In the genomic region with DNA sequence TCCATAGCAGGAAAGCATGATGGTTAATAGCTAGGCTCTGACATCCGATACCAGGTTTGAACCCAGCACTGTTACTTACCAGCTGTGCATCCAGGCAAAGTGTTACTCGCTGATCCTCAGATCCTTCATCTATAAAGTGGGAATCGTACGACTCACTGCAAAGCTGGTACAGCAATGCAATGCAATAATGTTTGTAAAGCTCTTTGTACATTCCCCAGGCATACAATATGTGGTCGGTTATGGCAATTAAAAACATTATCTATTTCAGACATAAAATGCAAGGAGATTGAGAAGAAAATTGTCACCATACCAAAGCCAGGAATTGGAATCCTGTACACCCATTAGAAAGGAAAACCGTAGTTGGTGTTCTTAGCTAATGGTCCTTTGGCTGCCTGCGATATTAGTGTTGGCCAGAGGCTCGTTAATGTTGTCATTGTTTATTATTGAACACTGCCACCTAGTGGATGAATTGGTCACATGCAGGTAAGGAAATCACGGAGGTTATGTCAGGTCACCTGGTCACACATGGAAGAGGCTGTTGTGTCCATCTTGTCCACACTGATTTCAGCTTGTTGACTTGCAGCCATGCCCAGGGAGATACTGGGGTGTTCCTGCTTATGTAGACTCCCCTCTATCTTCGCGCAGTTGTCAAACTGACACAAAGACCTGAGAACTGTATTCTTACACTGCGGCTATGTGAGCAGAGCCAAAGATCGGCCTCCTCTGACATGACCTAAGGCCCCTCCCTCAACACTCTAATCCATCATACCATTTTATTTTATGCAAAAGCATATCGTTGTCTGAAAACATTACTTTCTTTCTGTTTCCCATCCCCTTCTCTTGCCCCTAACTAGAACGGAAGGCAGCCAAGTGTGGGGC, we compare ENCODE assay signal across 8 cellular contexts.
DNase-seq lines count a peak whose midpoint lies in the region; ATAC-seq and TF ChIP-seq lines count a peak whose summit lies in the region.

No MANE protein-coding gene starts in this region.

- DNase-seq in COLO668 (lab: John Stamatoyannopoulos, UW; ENCODE audit: unreplicated experiment), result peak; percentile 51
- peak; percentile 36 for DNase-seq in NCI-H226
- DNase-seq in dermis microvascular lymphatic vessel endothelial cell (ENCODE audit: low read depth in 2 of 2), result peak; percentile 63 to 72
- peak; percentile 58 for DNase-seq in lung (ENCODE audit: low spot score)
- peak; percentile 1 to 10 for DNase-seq in stimulated activated CD8-positive, alpha-beta memory T cell treated with anti-CD3 and anti-CD28 coated beads, Interleukin-4, amount 100 ng/mL, for 4 hours (ENCODE audit: low read depth in 2 of 2, low spot score in 1 of 2)

- no peaks in the 10 kb centered on the region for H3K27me3 ChIP-seq in lung (ENCODE audit: control insufficient read depth, insufficient read depth)

- H3K4me3 ChIP-seq in lung, result no peak overlapping the region

- no peak overlapping the region for H3K27ac ChIP-seq in lung (ENCODE audit: low read depth in 1 of 2, low read length in 1 of 2)

- no peaks in the 10 kb centered on the region for H3K36me3 ChIP-seq in lung (ENCODE audit: control insufficient read depth in 2 of 2, insufficient read depth in 2 of 2, low read length in 2 of 2)

- H3K4me1 ChIP-seq in lung (ENCODE audit: control insufficient read depth in 2 of 2, insufficient read depth in 2 of 2, low read length in 2 of 2), result no peaks in the 10 kb centered on the region

- peak; percentile 79 for TF ChIP-seq CTCF in lung (IDR thresholded peaks at IDR 0.05; ENCODE audit: control extremely low read depth, extremely low read depth)

- peak; percentile 98 for ATAC-seq in GM19395 (IDR thresholded peaks at IDR 0.05; ENCODE audit: unreplicated experiment)
- peak; percentile 96 for ATAC-seq in HG03378 (IDR thresholded peaks at IDR 0.05; ENCODE audit: unreplicated experiment)
- ATAC-seq in activated CD4-positive, CD25-positive, alpha-beta regulatory T cell treated with anti-CD3 and anti-CD28 coated beads, Interleukin-2, amount 50 U/mL, for 24 hours, result peak; percentile 63 to 72
- peak; percentile 81 for ATAC-seq in lung (ENCODE audit: insufficient read depth, low FRiP score)

- H3K9me3 ChIP-seq in lung (ENCODE audit: control insufficient read depth in 2 of 2, insufficient read depth in 1 of 2, low read length in 1 of 2), result no peaks in the 10 kb centered on the region

- 45 to 46% methylated on average over 15 of the region's 15 CpGs for WGBS in lung, 2 donors

Comparison
In these comparisons a context has a peak if more than half of its experiments do, and no peak if none do; other contexts are left out.
1. DNase-seq: peak in every context shown above with its lines; median percentile 68 in dermis microvascular lymphatic vessel endothelial cell; 58 in lung; 51 in COLO668; 36 in NCI-H226; 6 in stimulated activated CD8-positive, alpha-beta memory T cell treated with anti-CD3 and anti-CD28 coated beads, Interleukin-4, amount 100 ng/mL, for 4 hours.